2 cellular contexts compared by ENCODE assay signal in the genomic region with DNA sequence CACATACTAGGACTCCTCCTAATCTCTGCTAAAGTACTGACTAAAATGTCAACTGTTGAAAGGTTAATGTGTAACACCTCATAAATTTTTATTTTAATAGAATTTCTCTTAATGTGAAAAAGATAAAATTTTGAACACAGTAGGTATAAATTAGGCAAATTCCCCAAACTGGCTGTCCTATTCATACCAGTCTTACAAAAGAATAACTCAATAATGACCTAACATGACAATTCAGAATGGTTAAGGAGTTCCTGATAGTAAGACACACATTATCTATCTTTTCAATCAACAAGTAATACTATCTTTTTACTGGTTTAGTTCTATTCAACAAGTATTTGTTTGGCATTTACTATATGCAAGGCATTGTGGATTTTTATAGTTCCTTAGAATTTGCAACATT.
TF ChIP-seq lines count a peak whose summit lies in the region.

No MANE protein-coding gene starts in this region.

TF ChIP-seq in GM23338, 12 proteins besides CTCF, POLR2A, EP300 and RAD21 (continued from another document):
- no peak for TF ChIP-seq ZNF331 (CRISPR knock-in tag; IDR thresholded peaks at IDR 0.05; ENCODE audit: low read depth)

TF ChIP-seq in HEK293, 187 proteins besides CTCF, POLR2A, EP300 and RAD21 (continued from another document):
- TF ChIP-seq, protein P1, sequence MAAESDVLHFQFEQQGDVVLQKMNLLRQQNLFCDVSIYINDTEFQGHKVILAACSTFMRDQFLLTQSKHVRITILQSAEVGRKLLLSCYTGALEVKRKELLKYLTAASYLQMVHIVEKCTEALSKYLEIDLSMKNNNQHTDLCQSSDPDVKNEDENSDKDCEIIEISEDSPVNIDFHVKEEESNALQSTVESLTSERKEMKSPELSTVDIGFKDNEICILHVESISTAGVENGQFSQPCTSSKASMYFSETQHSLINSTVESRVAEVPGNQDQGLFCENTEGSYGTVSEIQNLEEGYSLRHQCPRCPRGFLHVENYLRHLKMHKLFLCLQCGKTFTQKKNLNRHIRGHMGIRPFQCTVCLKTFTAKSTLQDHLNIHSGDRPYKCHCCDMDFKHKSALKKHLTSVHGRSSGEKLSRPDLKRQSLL (tag by site-specific recombination; IDR thresholded peaks at IDR 0.05) = no peak
- 0 out of 2 replicates have a peak, but pooled peaks have one; percentile 19 for TF ChIP-seq ZNF843 (tag by site-specific recombination; IDR thresholded peaks at IDR 0.05)
- TF ChIP-seq HOXA7 (CRISPR knock-in tag; IDR thresholded peaks at IDR 0.05; ENCODE audit: borderline replicate concordance) = no peak
- TF ChIP-seq OSR2 (tag by site-specific recombination; IDR thresholded peaks at IDR 0.05) = peak; percentile 20; the same call in 1 of the 2 replicates
- TF ChIP-seq SCRT1 (tag by site-specific recombination; IDR thresholded peaks at IDR 0.05; ENCODE audit: borderline replicate concordance) = 0 out of 2 replicates have a peak, but pooled peaks have one; percentile 12
- TF ChIP-seq, protein P2, sequence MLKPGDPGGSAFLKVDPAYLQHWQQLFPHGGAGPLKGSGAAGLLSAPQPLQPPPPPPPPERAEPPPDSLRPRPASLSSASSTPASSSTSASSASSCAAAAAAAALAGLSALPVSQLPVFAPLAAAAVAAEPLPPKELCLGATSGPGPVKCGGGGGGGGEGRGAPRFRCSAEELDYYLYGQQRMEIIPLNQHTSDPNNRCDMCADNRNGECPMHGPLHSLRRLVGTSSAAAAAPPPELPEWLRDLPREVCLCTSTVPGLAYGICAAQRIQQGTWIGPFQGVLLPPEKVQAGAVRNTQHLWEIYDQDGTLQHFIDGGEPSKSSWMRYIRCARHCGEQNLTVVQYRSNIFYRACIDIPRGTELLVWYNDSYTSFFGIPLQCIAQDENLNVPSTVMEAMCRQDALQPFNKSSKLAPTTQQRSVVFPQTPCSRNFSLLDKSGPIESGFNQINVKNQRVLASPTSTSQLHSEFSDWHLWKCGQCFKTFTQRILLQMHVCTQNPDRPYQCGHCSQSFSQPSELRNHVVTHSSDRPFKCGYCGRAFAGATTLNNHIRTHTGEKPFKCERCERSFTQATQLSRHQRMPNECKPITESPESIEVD (tag by site-specific recombination; IDR thresholded peaks at IDR 0.05) = peak; percentile 72
TF ChIP-seq in HEK293: peak in this region for 4.
